ENCODE assay signal across 31 cellular contexts in genomic region chr7:28082071-28082470, GRCh38.
"Had no signal": no experiment of that assay in that cellular context is flagged by ENCODE, and none has a peak within 500 bp of the region (broad histone marks: within the 10 kb centered on the region; RNA-seq: fewer than 3 reads in every experiment).

No MANE protein-coding gene starts in this region.

- H3K9me3 ChIP-seq: MG63 had no signal

- H3K27ac ChIP-seq: brain microvascular endothelial cell, WERI-Rb-1 had no signal

- DNase-seq: activated CD4-positive, alpha-beta memory T cell treated with anti-CD3 and anti-CD28 coated beads, Interleukin-2, amount 10 ng/mL, durations not matched to agents 7 days and 5 days; activated CD4-positive, alpha-beta T cell treated with anti-CD3 and anti-CD28 coated beads for 1 hour; activated CD4-positive, alpha-beta T cell treated with anti-CD3 and anti-CD28 coated beads for 48 hours; activated CD4-positive, CD25-positive, alpha-beta regulatory T cell; activated CD8-positive, alpha-beta memory T cell treated with anti-CD3 and anti-CD28 coated beads for 24 hours; activated CD8-positive, alpha-beta memory T cell treated with anti-CD3 and anti-CD28 coated beads, Interleukin-2, amount 10 ng/mL, durations not matched to agents 7 days and 5 days; activated CD8-positive, alpha-beta memory T cell treated with anti-CD3 and anti-CD28 coated beads, Interleukin-2, amount 50 U/mL, for 48 hours; activated effector memory CD4-positive, alpha-beta T cell treated with Interleukin-2 at 50 U/mL for 16 hours; activated naive CD4-positive, alpha-beta T cell treated with anti-CD3 and anti-CD28 coated beads, Interleukin-2, amount 10 ng/mL, durations not matched to agents 7 days and 5 days; activated T-cell treated with anti-CD3 and anti-CD28 coated beads, Interleukin-2, amount 50 U/mL, for 48 hours; amniotic stem cell; aorta; brain microvascular endothelial cell; Kasumi-1; KG1; MG63; NCI-H1092; NCI-H1436 treated with DMSO at 0.1 percent for 48 hours; NCI-H1694 treated with DMSO at 0.1 percent for 48 hours; NCI-H2029; NCI-H345; NCI-H524 treated with DMSO at 0.1 percent for 48 hours; RPMI8226; SIG-M5; T-cell; T-helper 2 cell; T-helper 9 cell; WERI-Rb-1 had no signal

- H3K27me3 ChIP-seq: brain microvascular endothelial cell, MG63 had no signal

- ATAC-seq: activated CD8-positive, alpha-beta memory T cell treated with anti-CD3 and anti-CD28 coated beads, Interleukin-2, amount 10 ng/mL, durations not matched to agents 7 days and 5 days; Panc1; SK-N-SH treated with all-trans-retinoic acid at 6 μM for 48 hours; T-cell had no signal

- H3K36me3 Mint-ChIP-seq: activated CD8-positive, alpha-beta memory T cell treated with anti-CD3 and anti-CD28 coated beads, Interleukin-2, amount 10 ng/mL, durations not matched to agents 7 days and 5 days; activated naive CD4-positive, alpha-beta T cell treated with anti-CD3 and anti-CD28 coated beads, Interleukin-2, amount 10 ng/mL, durations not matched to agents 7 days and 5 days; T-cell had no signal

- H3K4me3 ChIP-seq: MG63 had no signal

- H3K4me3 Mint-ChIP-seq: activated CD4-positive, alpha-beta memory T cell treated with anti-CD3 and anti-CD28 coated beads, Interleukin-2, amount 10 ng/mL, durations not matched to agents 7 days and 5 days; activated CD8-positive, alpha-beta memory T cell treated with anti-CD3 and anti-CD28 coated beads, Interleukin-2, amount 10 ng/mL, durations not matched to agents 7 days and 5 days; activated naive CD4-positive, alpha-beta T cell treated with anti-CD3 and anti-CD28 coated beads, Interleukin-2, amount 10 ng/mL, durations not matched to agents 7 days and 5 days; activated naive CD8-positive, alpha-beta T cell; T-cell had no signal

- H3K4me1 Mint-ChIP-seq: activated CD4-positive, alpha-beta memory T cell treated with anti-CD3 and anti-CD28 coated beads, Interleukin-2, amount 10 ng/mL, durations not matched to agents 7 days and 5 days; activated naive CD4-positive, alpha-beta T cell treated with anti-CD3 and anti-CD28 coated beads, Interleukin-2, amount 10 ng/mL, durations not matched to agents 7 days and 5 days had no signal

- H3K27me3 Mint-ChIP-seq: activated CD4-positive, alpha-beta memory T cell treated with anti-CD3 and anti-CD28 coated beads, Interleukin-2, amount 10 ng/mL, durations not matched to agents 7 days and 5 days; activated CD8-positive, alpha-beta memory T cell treated with anti-CD3 and anti-CD28 coated beads, Interleukin-2, amount 10 ng/mL, durations not matched to agents 7 days and 5 days; activated naive CD4-positive, alpha-beta T cell treated with anti-CD3 and anti-CD28 coated beads, Interleukin-2, amount 10 ng/mL, durations not matched to agents 7 days and 5 days; activated naive CD8-positive, alpha-beta T cell; T-cell had no signal

- H3K36me3 ChIP-seq: brain microvascular endothelial cell, MG63, WERI-Rb-1 had no signal

- H3K9me3 Mint-ChIP-seq: activated CD4-positive, alpha-beta memory T cell treated with anti-CD3 and anti-CD28 coated beads, Interleukin-2, amount 10 ng/mL, durations not matched to agents 7 days and 5 days; activated naive CD4-positive, alpha-beta T cell treated with anti-CD3 and anti-CD28 coated beads, Interleukin-2, amount 10 ng/mL, durations not matched to agents 7 days and 5 days; T-cell had no signal

- H3K27ac Mint-ChIP-seq: activated CD4-positive, alpha-beta memory T cell treated with anti-CD3 and anti-CD28 coated beads, Interleukin-2, amount 10 ng/mL, durations not matched to agents 7 days and 5 days; activated CD8-positive, alpha-beta memory T cell treated with anti-CD3 and anti-CD28 coated beads, Interleukin-2, amount 10 ng/mL, durations not matched to agents 7 days and 5 days; activated naive CD4-positive, alpha-beta T cell treated with anti-CD3 and anti-CD28 coated beads, Interleukin-2, amount 10 ng/mL, durations not matched to agents 7 days and 5 days; activated naive CD8-positive, alpha-beta T cell; T-cell had no signal
